9 cellular contexts compared by ENCODE assay signal in genomic region chr4:109359040-109359646, GRCh38. TPM values are rescaled to one million over a fixed set of nuclear protein-coding genes. Genes with fewer than 3 reads are reported as not detected.
DNase-seq lines count a peak whose midpoint lies in the region; ATAC-seq and TF ChIP-seq lines count a peak whose summit lies in the region.
"Had no signal": no experiment of that assay in that cellular context is flagged by ENCODE, and none has a peak within 500 bp of the region (broad histone marks: within the 10 kb centered on the region; RNA-seq: fewer than 3 reads in every experiment).

No MANE protein-coding gene starts in this region.

- H3K27ac ChIP-seq in SK-N-SH (ENCODE audit: low read depth in 2 of 2, low read length in 1 of 2) (no peak overlapping the region), esophagus squamous epithelium (no peak overlapping the region)
- H3K27ac ChIP-seq: parathyroid adenoma had no signal

- H3K4me2 ChIP-seq in SK-N-SH: no peak overlapping the region

- CTCF ChIA-PET in SK-N-SH (lab: Yijun Ruan, JAX): no interaction called here

- ATAC-seq in GM18498 (IDR thresholded peaks at IDR 0.05; ENCODE audit: unreplicated experiment): peak; percentile 61
- ATAC-seq in GM21447 (IDR thresholded peaks at IDR 0.05; ENCODE audit: unreplicated experiment): peak; percentile 77

- H3K79me2 ChIP-seq in SK-N-SH (ENCODE audit: insufficient read depth): no peaks in the 10 kb centered on the region
- H3K79me2 ChIP-seq: parathyroid adenoma had no signal

- no peaks in the 10 kb centered on the region for H4K20me1 ChIP-seq in SK-N-SH (ENCODE audit: insufficient read depth)

- 12% methylated on average over 3 of the region's 3 CpGs for WGBS in SK-N-SH (ENCODE audit: low lambda C conversion rate)
- WGBS in esophagus squamous epithelium, 2 donors: 44 to 47% methylated on average over 3 of the region's 3 CpGs

- no peak for TF ChIP-seq EP300 in SK-N-SH (IDR thresholded peaks at IDR 0.05; ENCODE audit: borderline replicate concordance in 1 of 2, low read depth in 1 of 2, low read length in 1 of 2)

- no peak overlapping the region for H2AFZ ChIP-seq in SK-N-SH (ENCODE audit: low read depth)
- H2AFZ ChIP-seq: parathyroid adenoma had no signal

- H3K36me3 ChIP-seq in SK-N-SH (replicated peaks in 1 of 2; ENCODE audit: control insufficient read depth in 1 of 2, insufficient read depth in 2 of 2, low read length in 1 of 2): no peaks in the 10 kb centered on the region
- no peaks in the 10 kb centered on the region for H3K36me3 ChIP-seq in esophagus squamous epithelium

- no peak for TF ChIP-seq RAD21 in SK-N-SH (IDR thresholded peaks at IDR 0.05; ENCODE audit: low read length)

- TF ChIP-seq POLR2A in esophagus squamous epithelium (IDR thresholded peaks at IDR 0.05): no peak

- no peak overlapping the region for H3K9ac ChIP-seq in SK-N-SH
- H3K9ac ChIP-seq: parathyroid adenoma had no signal

- TF ChIP-seq CTCF in SK-N-SH (IDR thresholded peaks at IDR 0.05): no peak
- no peak for TF ChIP-seq CTCF in esophagus squamous epithelium (IDR thresholded peaks at IDR 0.05)

- H3K27me3 ChIP-seq in SK-N-SH (ENCODE audit: insufficient read depth): peaks cover 4% of the 10 kb centered on the region; the same call in 1 of the 2 replicates
- H3K27me3 ChIP-seq in esophagus squamous epithelium: no peaks in the 10 kb centered on the region

- no peaks in the 10 kb centered on the region for H3K9me2 ChIP-seq in SK-N-SH

- H3K4me3 ChIP-seq in SK-N-SH (ENCODE audit: low read depth in 2 of 2, low read length in 1 of 2): no peak overlapping the region
- no peak overlapping the region for H3K4me3 ChIP-seq in esophagus squamous epithelium

- peak; percentile 46 for DNase-seq in HT1080 (ENCODE audit: low read depth)
- peak; percentile 49 for DNase-seq in dermis blood vessel endothelial cell
- DNase-seq in NK-92 (lab: John Stamatoyannopoulos, UW; ENCODE audit: unreplicated experiment): no peak
- DNase-seq in SK-N-SH: no peak
- DNase-seq in esophagus squamous epithelium (lab: John Stamatoyannopoulos, UW): no peak
- no peak for DNase-seq in NCI-H1694 treated with DMSO at 0.1 percent for 48 hours (lab: John Stamatoyannopoulos, UW)

- no peaks in the 10 kb centered on the region for H3F3A ChIP-seq in SK-N-SH (replicated peaks; ENCODE audit: insufficient read depth)

- H3K4me1 ChIP-seq in SK-N-SH (ENCODE audit: control insufficient read depth in 1 of 2, insufficient read depth in 2 of 2, low read depth in 1 of 2, low read length in 1 of 2) (no peaks in the 10 kb centered on the region), esophagus squamous epithelium (no peaks in the 10 kb centered on the region)
- H3K4me1 ChIP-seq: parathyroid adenoma had no signal

- POLR2A ChIA-PET in SK-N-SH (lab: Yijun Ruan, JAX): no interaction called here

- H3K9me3 ChIP-seq in SK-N-SH: no peaks in the 10 kb centered on the region
- no peaks in the 10 kb centered on the region for H3K9me3 ChIP-seq in esophagus squamous epithelium

- intact Hi-C loops in esophagus squamous epithelium (cut with DNase I): no loop called here

TF ChIP-seq in SK-N-SH, 30 proteins besides CTCF, POLR2A, EP300 and RAD21:
- TF ChIP-seq RFX5 (IDR thresholded peaks at IDR 0.05; ENCODE audit: low read length) (no peak), GABPA (IDR thresholded peaks at IDR 0.05; ENCODE audit: low read depth) (no peak), JUND (IDR thresholded peaks at IDR 0.05) (no peak), FOSL2 (IDR thresholded peaks at IDR 0.05; ENCODE audit: borderline replicate concordance, low read depth) (no peak), REST (IDR thresholded peaks at IDR 0.05; ENCODE audit: low read depth, low read length) (no peak), IRF3 (IDR thresholded peaks at IDR 0.05; ENCODE audit: low read depth, low read length) (no peak), PBX3 (IDR thresholded peaks at IDR 0.05) (no peak), USF2 (IDR thresholded peaks at IDR 0.05; ENCODE audit: borderline replicate concordance, low read depth, low read length) (no peak), ZBTB33 (IDR thresholded peaks at IDR 0.05; ENCODE audit: borderline replicate concordance, low read depth) (no peak), NFIC (IDR thresholded peaks at IDR 0.05; ENCODE audit: borderline replicate concordance) (no peak), RXRA (IDR thresholded peaks at IDR 0.05; ENCODE audit: borderline replicate concordance, low read depth) (no peak), YY1 (IDR thresholded peaks at IDR 0.05; ENCODE audit: low read depth) (no peak), NRF1 (IDR thresholded peaks at IDR 0.05; ENCODE audit: low read depth, low read length) (no peak)

RNA-seq across cellular contexts. Expression of gene COL25A1, which starts 56.7 kb away (rescaled TPM):
- 0.06 TPM in 1 of 2 replicates, not detected in the other for total RNA-seq in HT1080 (2014; rRNA removed; shearing (Covaris generic))
- polyA plus RNA-seq in HT1080 (2015; cell fraction: cytosol; rRNA removed): 0.01 TPM in 1 of 2 replicates, not detected in the other
- 0.02 and 0.09 TPM in 2 replicates for polyA plus RNA-seq in HT1080 (2015; cell fraction: nucleus; rRNA removed)
- total RNA-seq in dermis blood vessel endothelial cell: 0.14 and 0.68 TPM in 2 replicates
- polyA plus RNA-seq in SK-N-SH (2012; rRNA removed): not detected in 2 replicates
- polyA plus RNA-seq in SK-N-SH (2012; cell fraction: cytosol; rRNA removed): 0.01 TPM in 2 replicates
- polyA plus RNA-seq in SK-N-SH (2012; cell fraction: nucleus; rRNA removed): not detected in 2 replicates
- total RNA-seq in esophagus squamous epithelium: under 1 TPM; 0.06 to 0.53 (median 0.23) TPM

Comparison
In these comparisons a context has a peak if more than half of its experiments do, and no peak if none do; other contexts are left out.
1. DNase-seq: peak in HT1080 (single experiment) and dermis blood vessel endothelial cell (single experiment); none in NK-92 (single experiment), SK-N-SH (single experiment), esophagus squamous epithelium (single experiment) and NCI-H1694 treated with DMSO at 0.1 percent for 48 hours (single experiment).